In the genomic region with DNA sequence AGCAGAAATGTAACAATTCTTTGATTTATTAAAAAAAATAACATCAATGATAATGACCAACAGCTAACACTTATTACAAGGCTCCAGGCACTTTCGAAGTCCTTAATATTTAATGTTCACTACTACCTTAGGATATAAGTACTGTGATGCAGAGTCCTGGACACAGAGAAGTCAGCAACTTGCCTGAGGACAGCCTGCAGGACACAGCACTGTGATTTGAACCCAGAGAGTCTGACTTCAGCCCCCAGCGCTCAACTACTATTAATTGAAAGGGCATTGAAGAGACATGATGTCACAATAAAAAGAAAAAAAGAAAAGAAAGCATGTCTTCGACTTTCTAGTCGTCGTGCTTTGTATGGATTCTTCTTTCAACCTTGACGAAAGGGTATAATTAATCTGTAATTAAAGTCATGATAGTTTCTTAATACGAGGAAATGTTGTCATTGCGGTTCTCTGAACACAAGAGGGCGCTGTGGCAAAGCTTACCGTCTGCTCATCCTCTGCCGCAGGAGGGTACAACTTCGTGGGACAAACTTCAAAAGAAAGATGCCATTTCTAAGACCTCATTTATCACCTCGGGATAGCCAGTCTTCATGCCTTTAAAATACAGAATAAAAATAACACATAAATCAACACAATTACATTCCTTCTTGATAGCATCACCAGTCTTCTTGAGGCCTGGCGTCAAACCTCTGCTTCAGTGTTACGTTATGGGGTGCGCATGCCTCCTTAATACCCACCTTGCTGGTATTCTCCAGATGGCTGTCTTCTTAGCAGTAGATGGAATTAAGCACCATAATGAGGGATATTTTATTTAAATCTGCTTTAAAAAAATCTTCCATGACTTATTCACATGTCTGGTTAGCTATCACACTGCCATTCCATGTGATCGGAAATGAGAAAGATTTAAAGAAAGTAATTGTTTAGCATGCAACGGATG, we compare ENCODE assay signal across 8 cellular contexts.
DNase-seq lines count a peak whose midpoint lies in the region; ATAC-seq and TF ChIP-seq lines count a peak whose summit lies in the region.

No MANE protein-coding gene starts in this region.

- H3K4me3 Mint-ChIP-seq in CD8-positive, alpha-beta T cell: no peak overlapping the region
- H3K4me3 Mint-ChIP-seq in type B pancreatic cell: no peak overlapping the region

- H3K4me3 ChIP-seq in CD8-positive, alpha-beta T cell (ENCODE audit: low read depth, low read length): no peak overlapping the region
- H3K4me3 ChIP-seq in OCI-LY7 (ENCODE audit: low read depth, low read length, poor library complexity, severe bottlenecking): no peak overlapping the region

- peak; percentile 22 to 75 (median 47) for DNase-seq in CD8-positive, alpha-beta T cell
- DNase-seq in HPDE6-E6E7 (ENCODE audit: extremely low spot score) (peak; percentile 8), OCI-LY7 (ENCODE audit: low spot score) (peak; percentile 64), fibroblast of peridontal ligament (ENCODE audit: extremely low read depth) (peak; percentile 73), occipital lobe (lab: John Stamatoyannopoulos, UW) (peak; percentile 27), type B pancreatic cell (ENCODE audit: extremely low spot score, unreplicated experiment) (no peak), T1000 (lab: John Stamatoyannopoulos, UW) (no peak)
- peak; percentile 64 to 67 for DNase-seq in activated T-cell treated with anti-CD3 and anti-CD28 coated beads, Interleukin-2, amount 50 U/mL, for 48 hours

- no peaks in the 10 kb centered on the region for H3K27me3 ChIP-seq in CD8-positive, alpha-beta T cell (ENCODE audit: insufficient read depth, low read length)

- no peaks in the 10 kb centered on the region for H3K9me3 Mint-ChIP-seq in CD8-positive, alpha-beta T cell
- H3K9me3 Mint-ChIP-seq in type B pancreatic cell: no peaks in the 10 kb centered on the region

- CTCF ChIA-PET in CD8-positive, alpha-beta T cell (lab: Charles Lee): interaction anchor here (0.6 to 3.8 kb wide), 25 partner anchors 8 to 927 kb away, joined by 3 to 42 read pairs (median 4); a partner anchor contains a TSS
- CTCF ChIA-PET in OCI-LY7 (lab: Charles Lee; ENCODE audit: unreplicated experiment): no interaction called here

- no peak overlapping the region for H3K27ac ChIP-seq in CD8-positive, alpha-beta T cell (ENCODE audit: low read depth, low read length)
- H3K27ac ChIP-seq in OCI-LY7 (ENCODE audit: low read depth, low read length, poor library complexity, severe bottlenecking): no peak overlapping the region

- H4K20me1 ChIP-seq in OCI-LY7 (ENCODE audit: insufficient read depth, low read length): no peaks in the 10 kb centered on the region

- peak; percentile 94 for TF ChIP-seq CTCF in CD8-positive, alpha-beta T cell (IDR thresholded peaks at IDR 0.05)
- TF ChIP-seq CTCF in OCI-LY7 (conservative IDR thresholded peaks at IDR 0.05; ENCODE audit: low read length): peak; percentile 97
- peak; percentile 98 for TF ChIP-seq CTCF in type B pancreatic cell (conservative IDR thresholded peaks at IDR 0.05)

- no peaks in the 10 kb centered on the region for H3K9me3 ChIP-seq in CD8-positive, alpha-beta T cell (ENCODE audit: low read length)
- H3K9me3 ChIP-seq in OCI-LY7 (ENCODE audit: low read length): no peaks in the 10 kb centered on the region

- no peaks in the 10 kb centered on the region for H3K79me2 ChIP-seq in OCI-LY7 (ENCODE audit: insufficient read depth, low read depth, low read length)

- H3K9me2 ChIP-seq in OCI-LY7 (ENCODE audit: insufficient read depth, low read length): no peaks in the 10 kb centered on the region

- H3K4me2 ChIP-seq in OCI-LY7 (ENCODE audit: low read length): no peak overlapping the region

- ATAC-seq in CD8-positive, alpha-beta T cell: no peak

- BruUV-seq in OCI-LY7 (replicated peaks; lab: Mats Ljungman, UMichigan): no TSS peak

- intact Hi-C loops in CD8-positive, alpha-beta T cell (cut with DNase I, micrococcal nuclease): loop anchor here (1.0 to 2.0 kb wide), 5 partner anchors 65 to 761 kb away; no protein-coding TSS in a partner anchor
- intact Hi-C loops in OCI-LY7 (cut with micrococcal nuclease; ENCODE audit: unreplicated experiment): loop anchor here (1.0 kb wide), 1 partner anchor 764 kb away; a partner anchor contains a TSS

- peaks cover 44% of the 10 kb centered on the region for H3K4me1 Mint-ChIP-seq in CD8-positive, alpha-beta T cell (ENCODE audit: low read depth)
- peaks cover 22% of the 10 kb centered on the region for H3K4me1 Mint-ChIP-seq in type B pancreatic cell (ENCODE audit: unreplicated experiment)

- H3K27ac Mint-ChIP-seq in CD8-positive, alpha-beta T cell: no peak overlapping the region
- H3K27ac Mint-ChIP-seq in type B pancreatic cell: peak overlapping the region; percentile 25

- POLR2A ChIA-PET in CD8-positive, alpha-beta T cell (lab: Charles Lee): interaction anchor here (0.9 kb wide), 1 partner anchor 24 kb away, joined by 3 read pairs; no protein-coding TSS in a partner anchor
- POLR2A ChIA-PET in OCI-LY7 (lab: Charles Lee): no interaction called here

- H3K4me1 ChIP-seq in CD8-positive, alpha-beta T cell (ENCODE audit: insufficient read depth, low read length): peaks cover 2% of the 10 kb centered on the region
- no peaks in the 10 kb centered on the region for H3K4me1 ChIP-seq in OCI-LY7 (ENCODE audit: insufficient read depth, low read length, poor library complexity, severe bottlenecking)

- H2AFZ ChIP-seq in OCI-LY7 (ENCODE audit: low read length): no peak overlapping the region

- H3K36me3 Mint-ChIP-seq in CD8-positive, alpha-beta T cell: no peaks in the 10 kb centered on the region
- H3K36me3 Mint-ChIP-seq in type B pancreatic cell: no peaks in the 10 kb centered on the region

- H3K27me3 Mint-ChIP-seq in CD8-positive, alpha-beta T cell (ENCODE audit: low read depth): no peaks in the 10 kb centered on the region
- peaks cover 6% of the 10 kb centered on the region for H3K27me3 Mint-ChIP-seq in type B pancreatic cell

- no peaks in the 10 kb centered on the region for H3K36me3 ChIP-seq in CD8-positive, alpha-beta T cell (ENCODE audit: insufficient read depth, low read length)
- no peaks in the 10 kb centered on the region for H3K36me3 ChIP-seq in OCI-LY7 (ENCODE audit: insufficient read depth, low read length)

Comparison
In these comparisons a context has a peak if more than half of its experiments do, and no peak if none do; other contexts are left out.
1. DNase-seq: peak in CD8-positive, alpha-beta T cell (7 of 7), HPDE6-E6E7 (single experiment), OCI-LY7 (single experiment), activated T-cell treated with anti-CD3 and anti-CD28 coated beads, Interleukin-2, amount 50 U/mL, for 48 hours (2 of 2), fibroblast of peridontal ligament (single experiment) and occipital lobe (single experiment); none in type B pancreatic cell (single experiment) and T1000 (single experiment).
2. Peak in every context shown above with its lines, with median percentiles within 50 percentile points of each other: CTCF ChIP-seq.